In genomic region chr2:44931177-44931795, GRCh38 we compare ENCODE assay signal across 16 cellular contexts. TPM values are rescaled to one million over a fixed set of nuclear protein-coding genes. Genes with fewer than 3 reads are reported as not detected.
"Had no signal": no experiment of that assay in that cellular context is flagged by ENCODE, and none has a peak within 500 bp of the region (broad histone marks: within the 10 kb centered on the region; RNA-seq: fewer than 3 reads in every experiment).

No MANE protein-coding gene starts in this region.

- H3K4me3 ChIP-seq: heart right ventricle, spleen, transverse colon had no signal

- H3K36me3 Mint-ChIP-seq: activated naive CD4-positive, alpha-beta T cell treated with anti-CD3 and anti-CD28 coated beads, Interleukin-2, amount 50 U/mL, for 72 hours had no signal

- ATAC-seq: activated CD8-positive, alpha-beta T cell treated with anti-CD3 and anti-CD28 coated beads for 36 hours; activated naive CD4-positive, alpha-beta T cell treated with anti-CD3 and anti-CD28 coated beads, Interleukin-2, amount 50 U/mL, for 72 hours; heart right ventricle; sciatic nerve had no signal

- H3K9me3 Mint-ChIP-seq: activated CD8-positive, alpha-beta T cell treated with anti-CD3 and anti-CD28 coated beads for 36 hours; activated naive CD4-positive, alpha-beta T cell treated with anti-CD3 and anti-CD28 coated beads, Interleukin-2, amount 50 U/mL, for 72 hours had no signal

- H3K27ac ChIP-seq: heart right ventricle, spleen, transverse colon had no signal

- H3K27ac Mint-ChIP-seq: activated CD8-positive, alpha-beta T cell treated with anti-CD3 and anti-CD28 coated beads for 36 hours had no signal

- H3K9me3 ChIP-seq: heart right ventricle, spleen, transverse colon had no signal

- H3K36me3 ChIP-seq: heart right ventricle, spleen, transverse colon had no signal

- DNase-seq: activated CD4-positive, alpha-beta T cell treated with anti-CD3 and anti-CD28 coated beads for 4 hours; activated CD8-positive, alpha-beta T cell treated with anti-CD3 and anti-CD28 coated beads for 36 hours; heart right ventricle; posterior cingulate gyrus; spleen; stimulated activated CD4-positive, alpha-beta T cell treated with anti-CD3 and anti-CD28 coated beads, Interleukin-1b, Interleukin-23, amount 100 ng/mL, for 48 hours; stimulated activated naive CD4-positive, alpha-beta T cell; substantia nigra; T1000; transverse colon had no signal

RNA-seq across cellular contexts. Expression of gene SIX3, which starts 10.2 kb away (rescaled TPM):
- total RNA-seq: activated CD8-positive, alpha-beta T cell treated with anti-CD3 and anti-CD28 coated beads for 36 hours; activated naive CD4-positive, alpha-beta T cell treated with anti-CD3 and anti-CD28 coated beads, Interleukin-2, amount 50 U/mL, for 72 hours; endothelial cell of umbilical vein; fibroblast of lung; heart right ventricle; kidney epithelial cell; lower leg skin; sciatic nerve; spleen; transverse colon had no signal
- polyA plus RNA-seq: endothelial cell of umbilical vein, fibroblast of lung, heart right ventricle had no signal
